In genomic region chr2:223943135-223943534, GRCh38 we compare ENCODE assay signal across 9 cellular contexts. TPM values are rescaled to one million over a fixed set of nuclear protein-coding genes. Genes with fewer than 3 reads are reported as not detected.
A peak's percentile ranks its signal among the peaks of the same experiment; 100 is the strongest.
DNase-seq lines count a peak whose midpoint lies in the region; ATAC-seq and TF ChIP-seq lines count a peak whose summit lies in the region.
"Had no signal": no experiment of that assay in that cellular context is flagged by ENCODE, and none has a peak within 500 bp of the region (broad histone marks: within the 10 kb centered on the region; RNA-seq: fewer than 3 reads in every experiment).

No MANE protein-coding gene starts in this region.

- intact Hi-C loops in right cardiac atrium (cut with DNase I) (no loop called here), left ventricle myocardium superior (cut with micrococcal nuclease) (no loop called here), mucosa of descending colon (cut with DNase I, micrococcal nuclease) (no loop called here), uterus (cut with DNase I; ENCODE audit: low total_unique reads) (no loop called here)

- no peak for TF ChIP-seq POLR2A in uterus (IDR thresholded peaks at IDR 0.05)

- H3K27me3 ChIP-seq in right cardiac atrium (ENCODE audit: control insufficient read depth, insufficient read depth) (no peaks in the 10 kb centered on the region), brain microvascular endothelial cell (replicated peaks) (no peaks in the 10 kb centered on the region), uterus (no peaks in the 10 kb centered on the region)

- H3K27ac ChIP-seq in right cardiac atrium (ENCODE audit: low read length) (no peak overlapping the region), brain microvascular endothelial cell (peak overlapping the region; percentile 82), uterus (peak overlapping the region; percentile 90 to 95)

- TF ChIP-seq CTCF in brain microvascular endothelial cell (IDR thresholded peaks at IDR 0.05; ENCODE audit: low read depth, low read length, missing control alignments) (no peak), mucosa of descending colon (IDR thresholded peaks at IDR 0.05) (no peak), uterus (IDR thresholded peaks at IDR 0.05) (no peak), GM13976 (IDR thresholded peaks at IDR 0.05; ENCODE audit: borderline replicate concordance, control extremely low read depth, extremely low read depth, insufficient read depth, missing control alignments) (no peak)

- ATAC-seq in right cardiac atrium (no peak), left ventricle myocardium superior (no peak), mucosa of descending colon (peak; percentile 1), HG02884 (IDR thresholded peaks at IDR 0.05; ENCODE audit: unreplicated experiment) (no peak), GM18519 (IDR thresholded peaks at IDR 0.05; ENCODE audit: low FRiP score, unreplicated experiment) (no peak)

- H3K9me3 ChIP-seq in right cardiac atrium (ENCODE audit: control insufficient read depth, low read length): no peaks in the 10 kb centered on the region
- H3K9me3 ChIP-seq in mucosa of descending colon: no peaks in the 10 kb centered on the region
- H3K9me3 ChIP-seq in uterus: no peaks in the 10 kb centered on the region

- H3K4me1 ChIP-seq in right cardiac atrium (ENCODE audit: control insufficient read depth, insufficient read depth, low read length) (peaks cover 7% of the 10 kb centered on the region), mucosa of descending colon (ENCODE audit: low read depth) (peaks cover 23% of the 10 kb centered on the region), uterus (peaks cover 0 to 5% of the 10 kb centered on the region in 2 donors)

- H3K4me3 ChIP-seq in right cardiac atrium (ENCODE audit: low read length) (peak overlapping the region; percentile 69), brain microvascular endothelial cell (ENCODE audit: low read depth, low read length) (peak overlapping the region; percentile 94), mucosa of descending colon (no peak overlapping the region), uterus (peak overlapping the region in 1 of 2 donors; percentile 91)

- in situ Hi-C loops in brain microvascular endothelial cell (cut with HindIII; ENCODE audit: low pct_ligation_motif_present, low sequenced_read_pairs) (no loop called here), GM13976 (cut with MboI; ENCODE audit: low sequenced_read_pairs, unreplicated experiment) (no loop called here)

- DNase-seq in right cardiac atrium: no peak
- no peak for DNase-seq in left ventricle myocardium superior
- DNase-seq in brain microvascular endothelial cell: no peak
- no peak for DNase-seq in mucosa of descending colon
- no peak for DNase-seq in uterus
- DNase-seq in GM13976 (ENCODE audit: low spot score): no peak
- DNase-seq: NCI-H1092 had no signal

- H3K36me3 ChIP-seq in brain microvascular endothelial cell (replicated peaks) (no peaks in the 10 kb centered on the region), mucosa of descending colon (ENCODE audit: low read depth) (no peaks in the 10 kb centered on the region), uterus (no peaks in the 10 kb centered on the region)

- 50% methylated on average over 1 of the region's 1 CpG for WGBS in right cardiac atrium

RNA-seq across cellular contexts. Expression of gene WDFY1, which starts 2.0 kb away (rescaled TPM):
- 10 to 100 TPM; 15.0 to 21.2 (median 17.5) TPM for total RNA-seq in right cardiac atrium
- polyA plus RNA-seq in right cardiac atrium: 10.7 TPM
- total RNA-seq in left ventricle myocardium superior: 12.4 TPM
- 10 to 100 TPM; 49.0 to 66.7 (median 65.8) TPM for total RNA-seq in mucosa of descending colon
- total RNA-seq in uterus: 100 to 1,000 TPM in 1 of 4 donors, 10 to 100 TPM in 3; 17.2 to 112 (median 39.1) TPM

RNA-seq across cellular contexts. Expression of gene MRPL44, which starts 14.1 kb away (rescaled TPM):
- total RNA-seq in right cardiac atrium: 10 to 100 TPM; 22.0 to 31.8 (median 30.4) TPM
- polyA plus RNA-seq in right cardiac atrium: 34.9 TPM
- 40.0 TPM for total RNA-seq in left ventricle myocardium superior
- total RNA-seq in mucosa of descending colon: 10 to 100 TPM; 23.8 to 31.9 (median 27.6) TPM
- 10 to 100 TPM in 3 of 4 donors, 1 to 10 TPM in 1; 5.9 to 45.3 (median 13.8) TPM for total RNA-seq in uterus
